In genomic region chr13:112519517-112520060, GRCh38 we compare ENCODE assay signal across 39 cellular contexts.
"Had no signal": no experiment of that assay in that cellular context is flagged by ENCODE, and none has a peak within 500 bp of the region (broad histone marks: within the 10 kb centered on the region; RNA-seq: fewer than 3 reads in every experiment).

No MANE protein-coding gene starts in this region.

- ATAC-seq: activated CD8-positive, alpha-beta T cell treated with anti-CD3 and anti-CD28 coated beads for 36 hours; activated naive CD8-positive, alpha-beta T cell treated with anti-CD3 and anti-CD28 coated beads, Interleukin-2, amount 50 U/mL, for 24 hours; activated T-cell treated with anti-CD3 and anti-CD28 coated beads, Interleukin-2, amount 50 U/mL, for 4 hours; activated T-cell treated with anti-CD3 and anti-CD28 coated beads, Interleukin-2, amount 50 U/mL, for 72 hours; activated T-helper 17 cell treated with anti-CD3 and anti-CD28 coated beads, Interleukin-2, amount 50 U/mL, for 72 hours had no signal

- FAIRE-seq: bronchial epithelial cell, TTC549 had no signal

- H3K4me1 ChIP-seq: ascending aorta had no signal

- H3K4me3 Mint-ChIP-seq: activated B cell treated with CpG ODN at 0.5 μM for 24 hours; activated CD4-positive, alpha-beta memory T cell treated with anti-CD3 and anti-CD28 coated beads for 36 hours; activated CD4-positive, alpha-beta T cell treated with anti-CD3 and anti-CD28 coated beads, Interleukin-2, amount 10 ng/mL, durations not matched to agents 24 days and 14 days; activated CD8-positive, alpha-beta T cell treated with anti-CD3 and anti-CD28 coated beads for 36 hours; activated naive CD4-positive, alpha-beta T cell treated with anti-CD3 and anti-CD28 coated beads, Interleukin-2, amount 10 ng/mL, durations not matched to agents 7 days and 5 days; activated naive CD4-positive, alpha-beta T cell treated with anti-CD3 and anti-CD28 coated beads, Interleukin-2, amount 50 U/mL, for 24 hours; activated naive CD8-positive, alpha-beta T cell; activated naive CD8-positive, alpha-beta T cell treated with anti-CD3 and anti-CD28 coated beads, Interleukin-2, amount 10 ng/mL, durations not matched to agents 7 days and 5 days; activated naive CD8-positive, alpha-beta T cell treated with anti-CD3 and anti-CD28 coated beads, Interleukin-2, amount 50 U/mL, for 24 hours; activated T-cell treated with anti-CD3 and anti-CD28 coated beads, Interleukin-2, amount 50 U/mL, for 4 hours; activated T-cell treated with anti-CD3 and anti-CD28 coated beads, Interleukin-2, amount 50 U/mL, for 72 hours; activated T-helper 1 cell treated with anti-CD3 and anti-CD28 coated beads, Interleukin-12 subunit alpha, Interleukin-12 subunit beta, Interleukin-2, Interleukin-4 antibody, amounts not matched to agents 30 ng/mL and 10 ng/mL and 1 ng/mL, durations not matched to agents 14 hours and 24 hours and 36 hours; activated T-helper 17 cell treated with anti-CD3 and anti-CD28 coated beads, Interleukin-2, amount 50 U/mL, for 72 hours; brain; central memory CD8-positive, alpha-beta T cell; T-helper 1 cell treated with Interleukin-12 subunit alpha and Interleukin-12 subunit beta and Interleukin-4 antibody, amounts not matched to agents 30 μg/mL and 1 μg/mL, for 36 hours; T-helper 2 cell treated with Interferon-gamma antibody and Interleukin-4, amounts not matched to agents 5 μg/mL and 100 μg/mL, for 36 hours had no signal

- H3K27ac ChIP-seq: ascending aorta, cardiac muscle cell, VCaP had no signal

- H3K4me3 ChIP-seq: ascending aorta, cardiac muscle cell had no signal

- H3K9me3 Mint-ChIP-seq: activated B cell treated with CpG ODN at 0.5 μM for 24 hours; activated CD4-positive, alpha-beta memory T cell treated with anti-CD3 and anti-CD28 coated beads for 36 hours; activated CD4-positive, alpha-beta T cell treated with anti-CD3 and anti-CD28 coated beads, Interleukin-2, amount 10 ng/mL, durations not matched to agents 24 days and 14 days; activated CD8-positive, alpha-beta T cell treated with anti-CD3 and anti-CD28 coated beads for 36 hours; activated naive CD4-positive, alpha-beta T cell treated with anti-CD3 and anti-CD28 coated beads, Interleukin-2, amount 10 ng/mL, durations not matched to agents 7 days and 5 days; activated naive CD4-positive, alpha-beta T cell treated with anti-CD3 and anti-CD28 coated beads, Interleukin-2, amount 50 U/mL, for 24 hours; activated naive CD8-positive, alpha-beta T cell treated with anti-CD3 and anti-CD28 coated beads, Interleukin-2, amount 10 ng/mL, durations not matched to agents 7 days and 5 days; activated naive CD8-positive, alpha-beta T cell treated with anti-CD3 and anti-CD28 coated beads, Interleukin-2, amount 50 U/mL, for 24 hours; activated T-cell treated with anti-CD3 and anti-CD28 coated beads, Interleukin-2, amount 50 U/mL, for 4 hours; activated T-cell treated with anti-CD3 and anti-CD28 coated beads, Interleukin-2, amount 50 U/mL, for 72 hours; activated T-helper 1 cell treated with anti-CD3 and anti-CD28 coated beads, Interleukin-12 subunit alpha, Interleukin-12 subunit beta, Interleukin-2, Interleukin-4 antibody, amounts not matched to agents 30 ng/mL and 10 ng/mL and 1 ng/mL, durations not matched to agents 14 hours and 24 hours and 36 hours; activated T-helper 17 cell treated with anti-CD3 and anti-CD28 coated beads, Interleukin-2, amount 50 U/mL, for 72 hours; brain; central memory CD8-positive, alpha-beta T cell; T-helper 1 cell treated with Interleukin-12 subunit alpha and Interleukin-12 subunit beta and Interleukin-4 antibody, amounts not matched to agents 30 μg/mL and 1 μg/mL, for 36 hours; T-helper 2 cell treated with Interferon-gamma antibody and Interleukin-4, amounts not matched to agents 5 μg/mL and 100 μg/mL, for 36 hours had no signal

- H3K9me3 ChIP-seq: ascending aorta had no signal

- H3K27me3 ChIP-seq: ascending aorta, cardiac muscle cell had no signal

- H3K4me1 Mint-ChIP-seq: activated B cell treated with CpG ODN at 0.5 μM for 24 hours; activated CD4-positive, alpha-beta T cell treated with anti-CD3 and anti-CD28 coated beads, Interleukin-2, amount 10 ng/mL, durations not matched to agents 24 days and 14 days; activated naive CD4-positive, alpha-beta T cell treated with anti-CD3 and anti-CD28 coated beads, Interleukin-2, amount 10 ng/mL, durations not matched to agents 7 days and 5 days; activated naive CD4-positive, alpha-beta T cell treated with anti-CD3 and anti-CD28 coated beads, Interleukin-2, amount 50 U/mL, for 24 hours; activated naive CD8-positive, alpha-beta T cell treated with anti-CD3 and anti-CD28 coated beads, Interleukin-2, amount 10 ng/mL, durations not matched to agents 7 days and 5 days; activated naive CD8-positive, alpha-beta T cell treated with anti-CD3 and anti-CD28 coated beads, Interleukin-2, amount 50 U/mL, for 24 hours; activated T-helper 17 cell treated with anti-CD3 and anti-CD28 coated beads, Interleukin-2, amount 50 U/mL, for 72 hours; brain; central memory CD8-positive, alpha-beta T cell had no signal

- DNase-seq: activated B cell treated with CpG ODN at 0.5 μM for 24 hours; activated CD4-positive, alpha-beta memory T cell treated with anti-CD3 and anti-CD28 coated beads for 36 hours; activated CD4-positive, alpha-beta T cell treated with anti-CD3 and anti-CD28 coated beads for 4 hours; activated CD4-positive, alpha-beta T cell treated with anti-CD3 and anti-CD28 coated beads, Interleukin-2, amount 10 ng/mL, durations not matched to agents 24 days and 14 days; activated CD4-positive, alpha-beta T cell treated with anti-CD3 and anti-CD28 coated beads, Interleukin-2, amount 50 U/mL, for 1 hour; activated CD4-positive, alpha-beta T cell treated with anti-CD3 and anti-CD28 coated beads, Interleukin-2, amount 50 U/mL, for 4 hours; activated CD4-positive, CD25-positive, alpha-beta regulatory T cell treated with anti-CD3 and anti-CD28 coated beads, Interleukin-2, amount 50 U/mL, for 72 hours; activated CD8-positive, alpha-beta memory T cell treated with anti-CD3 and anti-CD28 coated beads, Interleukin-2, amount 50 U/mL, for 4 hours; activated CD8-positive, alpha-beta T cell treated with anti-CD3 and anti-CD28 coated beads for 36 hours; activated effector memory CD4-positive, alpha-beta T cell treated with anti-CD3 and anti-CD28 coated beads, Interleukin-2, amount 50 U/mL, for 16 hours; activated gamma-delta T cell treated with Interleukin-2 at 50 U/mL for 16 hours; activated naive CD4-positive, alpha-beta T cell; activated naive CD4-positive, alpha-beta T cell treated with anti-CD3 and anti-CD28 coated beads, Interleukin-2, amount 10 ng/mL, durations not matched to agents 7 days and 5 days; activated naive CD8-positive, alpha-beta T cell treated with anti-CD3 and anti-CD28 coated beads, Interleukin-2, amount 10 ng/mL, durations not matched to agents 7 days and 5 days; activated naive CD8-positive, alpha-beta T cell treated with anti-CD3 and anti-CD28 coated beads, Interleukin-2, amount 50 U/mL, for 24 hours; activated T-cell treated with anti-CD3 and anti-CD28 coated beads for 4 hours; activated T-cell treated with anti-CD3 and anti-CD28 coated beads, Interleukin-2, amount 50 U/mL, for 1 hour; activated T-cell treated with anti-CD3 and anti-CD28 coated beads, Interleukin-2, amount 50 U/mL, for 4 hours; activated T-cell treated with anti-CD3 and anti-CD28 coated beads, Interleukin-2, amount 50 U/mL, for 72 hours; amygdala; anterior cingulate cortex; caudate nucleus; cerebellar nuclear complex; T-helper 1 cell; T-helper 2 cell; T-helper 9 cell had no signal

- H3K27me3 Mint-ChIP-seq: activated B cell treated with CpG ODN at 0.5 μM for 24 hours; activated CD4-positive, alpha-beta memory T cell treated with anti-CD3 and anti-CD28 coated beads for 36 hours; activated CD4-positive, alpha-beta T cell treated with anti-CD3 and anti-CD28 coated beads, Interleukin-2, amount 10 ng/mL, durations not matched to agents 24 days and 14 days; activated CD8-positive, alpha-beta T cell treated with anti-CD3 and anti-CD28 coated beads for 36 hours; activated naive CD4-positive, alpha-beta T cell treated with anti-CD3 and anti-CD28 coated beads, Interleukin-2, amount 10 ng/mL, durations not matched to agents 7 days and 5 days; activated naive CD4-positive, alpha-beta T cell treated with anti-CD3 and anti-CD28 coated beads, Interleukin-2, amount 50 U/mL, for 24 hours; activated naive CD8-positive, alpha-beta T cell; activated naive CD8-positive, alpha-beta T cell treated with anti-CD3 and anti-CD28 coated beads, Interleukin-2, amount 10 ng/mL, durations not matched to agents 7 days and 5 days; activated naive CD8-positive, alpha-beta T cell treated with anti-CD3 and anti-CD28 coated beads, Interleukin-2, amount 50 U/mL, for 24 hours; activated T-helper 17 cell treated with anti-CD3 and anti-CD28 coated beads, Interleukin-2, amount 50 U/mL, for 72 hours; brain; central memory CD8-positive, alpha-beta T cell had no signal

- H3K27ac Mint-ChIP-seq: activated B cell treated with CpG ODN at 0.5 μM for 24 hours; activated CD4-positive, alpha-beta memory T cell treated with anti-CD3 and anti-CD28 coated beads for 36 hours; activated CD4-positive, alpha-beta T cell treated with anti-CD3 and anti-CD28 coated beads, Interleukin-2, amount 10 ng/mL, durations not matched to agents 24 days and 14 days; activated CD8-positive, alpha-beta T cell treated with anti-CD3 and anti-CD28 coated beads for 36 hours; activated naive CD4-positive, alpha-beta T cell treated with anti-CD3 and anti-CD28 coated beads, Interleukin-2, amount 10 ng/mL, durations not matched to agents 7 days and 5 days; activated naive CD4-positive, alpha-beta T cell treated with anti-CD3 and anti-CD28 coated beads, Interleukin-2, amount 50 U/mL, for 24 hours; activated naive CD8-positive, alpha-beta T cell; activated naive CD8-positive, alpha-beta T cell treated with anti-CD3 and anti-CD28 coated beads, Interleukin-2, amount 10 ng/mL, durations not matched to agents 7 days and 5 days; activated naive CD8-positive, alpha-beta T cell treated with anti-CD3 and anti-CD28 coated beads, Interleukin-2, amount 50 U/mL, for 24 hours; activated T-cell treated with anti-CD3 and anti-CD28 coated beads, Interleukin-2, amount 50 U/mL, for 72 hours; activated T-helper 1 cell treated with anti-CD3 and anti-CD28 coated beads, Interleukin-12 subunit alpha, Interleukin-12 subunit beta, Interleukin-2, Interleukin-4 antibody, amounts not matched to agents 30 ng/mL and 10 ng/mL and 1 ng/mL, durations not matched to agents 14 hours and 24 hours and 36 hours; activated T-helper 17 cell treated with anti-CD3 and anti-CD28 coated beads, Interleukin-2, amount 50 U/mL, for 72 hours; brain; T-helper 1 cell treated with Interleukin-12 subunit alpha and Interleukin-12 subunit beta and Interleukin-4 antibody, amounts not matched to agents 30 μg/mL and 1 μg/mL, for 36 hours; T-helper 2 cell treated with Interferon-gamma antibody and Interleukin-4, amounts not matched to agents 5 μg/mL and 100 μg/mL, for 36 hours had no signal
